24 cellular contexts compared by ENCODE assay signal in genomic region chr3:31836397-31837075, GRCh38.
"Had no signal": no experiment of that assay in that cellular context is flagged by ENCODE, and none has a peak within 500 bp of the region (broad histone marks: within the 10 kb centered on the region; RNA-seq: fewer than 3 reads in every experiment).

No MANE protein-coding gene starts in this region.

- H3K27ac ChIP-seq: body of pancreas, cardiac muscle cell, epithelial cell of prostate, heart left ventricle, spleen, tibial artery, WERI-Rb-1 had no signal

- H3K9me3 Mint-ChIP-seq: activated naive CD8-positive, alpha-beta T cell treated with anti-CD3 and anti-CD28 coated beads, Interleukin-2, amount 50 U/mL, for 24 hours; activated T-cell treated with anti-CD3 and anti-CD28 coated beads, Interleukin-2, amount 50 U/mL, for 4 hours; T-cell; T-helper 2 cell treated with Interferon-gamma antibody and Interleukin-4, amounts not matched to agents 5 μg/mL and 100 μg/mL, for 36 hours had no signal

- H3K36me3 Mint-ChIP-seq: T-cell had no signal

- FAIRE-seq: islet of Langerhans had no signal

- DNase-seq: activated CD4-positive, alpha-beta T cell treated with anti-CD3 and anti-CD28 coated beads for 36 hours; activated CD4-positive, alpha-beta T cell treated with anti-CD3 and anti-CD28 coated beads, Interleukin-2, amount 50 U/mL, for 4 hours; activated CD8-positive, alpha-beta memory T cell treated with anti-CD3 and anti-CD28 coated beads for 24 hours; activated CD8-positive, alpha-beta memory T cell treated with anti-CD3 and anti-CD28 coated beads, Interleukin-2, amount 50 U/mL, for 48 hours; activated naive CD4-positive, alpha-beta T cell treated with Interleukin-2 at 50 U/mL for 16 hours; activated naive CD8-positive, alpha-beta T cell treated with anti-CD3 and anti-CD28 coated beads, Interleukin-2, amount 50 U/mL, for 24 hours; activated T-cell treated with anti-CD3 and anti-CD28 coated beads, Interleukin-2, amount 50 U/mL, for 4 hours; anterior cingulate cortex; body of pancreas; heart left ventricle; left cardiac atrium; mesenchymal stem cell; mucosa of descending colon; spleen; stimulated activated CD4-positive, alpha-beta T cell treated with anti-CD3 and anti-CD28 coated beads, Interleukin-4, amount 100 ng/mL, for 1 hour; stimulated activated naive CD8-positive, alpha-beta T cell treated with anti-CD3 and anti-CD28 coated beads, Interleukin-15, Interleukin-2, amounts not matched to agents 100 U/mL and 50 U/mL, for 24 hours; T-cell; tibial artery; WERI-Rb-1 had no signal

- H3K27me3 ChIP-seq: body of pancreas, cardiac muscle cell, heart left ventricle, spleen, tibial artery had no signal

- H3K4me3 Mint-ChIP-seq: activated CD4-positive, alpha-beta T cell treated with anti-CD3 and anti-CD28 coated beads for 36 hours; activated naive CD8-positive, alpha-beta T cell treated with anti-CD3 and anti-CD28 coated beads, Interleukin-2, amount 50 U/mL, for 24 hours; activated T-cell treated with anti-CD3 and anti-CD28 coated beads, Interleukin-2, amount 50 U/mL, for 4 hours; T-cell; T-helper 2 cell treated with Interferon-gamma antibody and Interleukin-4, amounts not matched to agents 5 μg/mL and 100 μg/mL, for 36 hours had no signal

- ATAC-seq: activated CD4-positive, alpha-beta T cell treated with anti-CD3 and anti-CD28 coated beads for 36 hours; activated naive CD8-positive, alpha-beta T cell treated with anti-CD3 and anti-CD28 coated beads, Interleukin-2, amount 50 U/mL, for 24 hours; activated T-cell treated with anti-CD3 and anti-CD28 coated beads, Interleukin-2, amount 50 U/mL, for 4 hours; body of pancreas; heart left ventricle; left cardiac atrium; mucosa of descending colon; stimulated activated naive CD8-positive, alpha-beta T cell treated with anti-CD3 and anti-CD28 coated beads, Interleukin-15, Interleukin-2, amounts not matched to agents 100 U/mL and 50 U/mL, for 24 hours; T-cell had no signal

- H3K4me1 Mint-ChIP-seq: activated CD4-positive, alpha-beta T cell treated with anti-CD3 and anti-CD28 coated beads for 36 hours had no signal

- H3K9me3 ChIP-seq: body of pancreas, heart left ventricle, mucosa of descending colon, spleen, tibial artery had no signal

- H3K4me1 ChIP-seq: body of pancreas had no signal

- H3K27me3 Mint-ChIP-seq: activated CD4-positive, alpha-beta T cell treated with anti-CD3 and anti-CD28 coated beads for 36 hours; activated naive CD8-positive, alpha-beta T cell treated with anti-CD3 and anti-CD28 coated beads, Interleukin-2, amount 50 U/mL, for 24 hours; progenitor cell of endocrine pancreas had no signal

- H3K27ac Mint-ChIP-seq: activated CD4-positive, alpha-beta T cell treated with anti-CD3 and anti-CD28 coated beads for 36 hours; activated naive CD8-positive, alpha-beta T cell treated with anti-CD3 and anti-CD28 coated beads, Interleukin-2, amount 50 U/mL, for 24 hours; progenitor cell of endocrine pancreas; T-cell; T-helper 2 cell treated with Interferon-gamma antibody and Interleukin-4, amounts not matched to agents 5 μg/mL and 100 μg/mL, for 36 hours had no signal

- H3K4me3 ChIP-seq: body of pancreas, cardiac muscle cell, heart left ventricle, mucosa of descending colon, spleen, tibial artery had no signal
